ENCODE assay signal across 8 cellular contexts in the genomic region with DNA sequence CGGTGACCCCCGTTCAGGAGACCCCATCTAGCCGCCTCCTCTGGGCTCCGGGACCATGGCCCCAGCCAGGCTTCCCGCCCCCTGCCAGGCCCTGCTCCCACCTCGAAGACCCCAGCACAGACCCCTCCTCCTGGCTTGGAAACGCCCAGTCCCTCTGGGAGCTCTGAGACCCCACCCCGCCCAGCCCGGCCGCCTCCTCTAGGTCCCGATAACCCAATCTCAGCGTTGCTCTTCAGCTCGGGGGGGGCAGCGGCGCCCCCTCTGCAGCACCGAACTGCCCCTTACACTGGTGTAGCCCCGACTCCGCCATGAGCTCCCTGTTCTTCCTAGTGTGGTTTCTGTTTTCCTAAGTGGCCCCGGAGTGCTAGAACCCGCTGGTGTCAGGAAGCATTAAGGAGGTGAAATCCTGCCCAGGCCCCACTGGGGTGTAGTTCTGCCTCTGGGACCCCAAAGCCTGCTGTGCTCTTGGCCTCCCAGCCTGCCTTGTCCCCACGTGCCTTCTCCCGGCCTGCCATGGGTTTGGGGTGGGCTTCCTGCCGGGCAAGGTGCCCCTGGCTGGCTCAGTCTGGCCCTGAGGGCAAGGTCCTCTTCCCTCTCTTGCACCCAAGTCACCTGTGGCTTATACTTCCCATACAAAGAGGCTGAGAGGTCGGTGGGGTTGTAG. TPM values are rescaled to one million over a fixed set of nuclear protein-coding genes. Genes with fewer than 3 reads are reported as not detected.
DNase-seq lines count a peak whose midpoint lies in the region; ATAC-seq and TF ChIP-seq lines count a peak whose summit lies in the region.

No MANE protein-coding gene starts in this region.

- H3K23ac ChIP-seq in trophoblast cell (ENCODE audit: low read length): no peak overlapping the region

- H3K14ac ChIP-seq in trophoblast cell (ENCODE audit: low read length): no peak overlapping the region

- peaks cover 7% of the 10 kb centered on the region; the same call in 1 of the 2 replicates for H3K79me2 ChIP-seq in DND-41 (ENCODE audit: insufficient read depth, low read length)
- H3K79me2 ChIP-seq in OCI-LY3 (ENCODE audit: low read length): peaks cover 15% of the 10 kb centered on the region
- peaks cover 8% of the 10 kb centered on the region for H3K79me2 ChIP-seq in trophoblast cell (ENCODE audit: control insufficient read depth, insufficient read depth, low read length, poor library complexity)

- no peak for TF ChIP-seq CTCF in DND-41 (IDR thresholded peaks at IDR 0.05; ENCODE audit: borderline replicate concordance, extremely low read depth, low read length, poor library complexity, severe bottlenecking)
- no peak for TF ChIP-seq CTCF in OCI-LY3 (IDR thresholded peaks at IDR 0.05; ENCODE audit: low read depth, low read length)

- H3K36me3 ChIP-seq in DND-41 (ENCODE audit: insufficient read depth, low read length) (no peaks in the 10 kb centered on the region), OCI-LY3 (replicated peaks; ENCODE audit: low read depth, low read length) (no peaks in the 10 kb centered on the region), esophagus (ENCODE audit: control insufficient read depth in 2 of 2, insufficient read depth in 2 of 2, low read length in 1 of 2) (no peaks in the 10 kb centered on the region), trophoblast cell (ENCODE audit: control insufficient read depth in 1 of 2, insufficient read depth in 2 of 2, low read length in 2 of 2) (peaks cover 0 to 1% of the 10 kb centered on the region in 2 experiments)

- H2AFZ ChIP-seq in DND-41 (ENCODE audit: low read depth, low read length) (peak overlapping the region; percentile 78; the same call in 1 of the 2 replicates), OCI-LY3 (ENCODE audit: low read depth, low read length) (no peak overlapping the region), trophoblast cell (ENCODE audit: insufficient read depth, low read length, poor library complexity) (peak overlapping the region; percentile 58)

- H3K27ac ChIP-seq in DND-41 (ENCODE audit: low read length): no peak overlapping the region
- no peak overlapping the region for H3K27ac ChIP-seq in OCI-LY3 (ENCODE audit: low read length)
- H3K27ac ChIP-seq in esophagus (ENCODE audit: low read depth in 2 of 2, low read length in 1 of 2): no peak overlapping the region
- H3K27ac ChIP-seq in trophoblast cell (ENCODE audit: low read depth, low read length): no peak overlapping the region

- H4K20me1 ChIP-seq in DND-41 (ENCODE audit: insufficient read depth, low read length) (peaks cover 5% of the 10 kb centered on the region; the same call in 1 of the 2 replicates), OCI-LY3 (ENCODE audit: insufficient read depth, low read length) (no peaks in the 10 kb centered on the region)

- WGBS in esophagus, 2 donors: 13 to 15% methylated on average over 24 of the region's 24 CpGs
- WGBS in trophoblast cell (ENCODE audit: extremely low coverage, insufficient coverage, insufficient read length): no CpG with 5 or more reads among the region's 24 CpGs

- H3K9ac ChIP-seq in DND-41 (ENCODE audit: low read depth, low read length) (peak overlapping the region; percentile 88; the same call in 1 of the 2 replicates), OCI-LY3 (ENCODE audit: low read length) (no peak overlapping the region), trophoblast cell (ENCODE audit: low read length) (no peak overlapping the region)

- peak; percentile 6; the same call in 1 of the 3 replicates for ATAC-seq in DND-41 (ENCODE audit: insufficient read depth, low read depth)
- ATAC-seq in HG03342 (IDR thresholded peaks at IDR 0.05; ENCODE audit: unreplicated experiment): no peak
- no peak for ATAC-seq in GM19035 (IDR thresholded peaks at IDR 0.05; ENCODE audit: unreplicated experiment)

- peak overlapping the region; percentile 38 to 84; a peak in 3 of 4 replicates for H3K4me3 ChIP-seq in DND-41 (ENCODE audit: low read depth in 1 of 2, low read length in 2 of 2)
- H3K4me3 ChIP-seq in OCI-LY3 (ENCODE audit: low read length): peak overlapping the region; percentile 93
- peak overlapping the region; percentile 56 to 66 for H3K4me3 ChIP-seq in esophagus (ENCODE audit: low read depth in 1 of 2, low read length in 2 of 2)
- H3K4me3 ChIP-seq in trophoblast cell (ENCODE audit: low read depth, low read length): peak overlapping the region; percentile 53

- H3K79me1 ChIP-seq in trophoblast cell (ENCODE audit: low read length): peaks cover 6% of the 10 kb centered on the region

- H2AK5ac ChIP-seq in trophoblast cell (ENCODE audit: low read length): no peak overlapping the region

- H3K4me1 ChIP-seq in DND-41 (ENCODE audit: insufficient read depth, low read length) (peaks cover 21% of the 10 kb centered on the region), OCI-LY3 (ENCODE audit: low read length) (peaks cover 7% of the 10 kb centered on the region; the same call in 1 of the 2 replicates), esophagus (ENCODE audit: control insufficient read depth in 2 of 2, insufficient read depth in 2 of 2, low read length in 1 of 2) (peaks cover 8 to 21% of the 10 kb centered on the region in 2 donors), trophoblast cell (ENCODE audit: control insufficient read depth in 1 of 2, insufficient read depth in 2 of 2, low read length in 2 of 2) (peaks cover 7 to 14% of the 10 kb centered on the region in 2 experiments)

- peak overlapping the region; percentile 38 for H4K12ac ChIP-seq in trophoblast cell (ENCODE audit: low read depth, low read length)

- no peak overlapping the region for H3K4ac ChIP-seq in trophoblast cell (ENCODE audit: low read depth, low read length)

- H2BK120ac ChIP-seq in trophoblast cell (ENCODE audit: insufficient read depth, low read length, poor library complexity): no peak overlapping the region

- H3K9me3 ChIP-seq in DND-41 (ENCODE audit: insufficient read depth, low read length, severe bottlenecking) (peaks cover 9% of the 10 kb centered on the region), OCI-LY3 (ENCODE audit: insufficient read depth, low read length) (peaks cover 6% of the 10 kb centered on the region), esophagus (ENCODE audit: control insufficient read depth in 2 of 2, insufficient read depth in 1 of 2, low read depth in 1 of 2, low read length in 1 of 2) (peaks cover 3 to 6% of the 10 kb centered on the region in 2 donors), trophoblast cell (ENCODE audit: insufficient read depth, low read depth, low read length) (peaks cover 19% of the 10 kb centered on the region)

- H2BK5ac ChIP-seq in trophoblast cell (ENCODE audit: low read depth, low read length, poor library complexity): no peak overlapping the region

- H3K4me2 ChIP-seq in DND-41 (ENCODE audit: insufficient read depth, low read length) (peak overlapping the region; percentile 82), OCI-LY3 (ENCODE audit: low read length) (peak overlapping the region; percentile 97), trophoblast cell (ENCODE audit: low read length) (peak overlapping the region; percentile 77)

- no peak overlapping the region for H3K18ac ChIP-seq in trophoblast cell (ENCODE audit: low read length)

- H3K27me3 ChIP-seq in DND-41 (ENCODE audit: insufficient read depth, low read length, poor library complexity) (no peaks in the 10 kb centered on the region), OCI-LY3 (ENCODE audit: low read depth, low read length) (no peaks in the 10 kb centered on the region), esophagus (ENCODE audit: control insufficient read depth in 1 of 2, insufficient read depth in 2 of 2, low read length in 2 of 2) (no peaks in the 10 kb centered on the region), trophoblast cell (ENCODE audit: insufficient read depth, low read length) (no peaks in the 10 kb centered on the region)

- H4K8ac ChIP-seq in trophoblast cell (ENCODE audit: low read depth, low read length): peak overlapping the region; percentile 26

- DNase-seq in DND-41 (no peak), trophoblast cell (no peak), activated gamma-delta T cell (lab: John Stamatoyannopoulos, UW) (no peak), ecto neural progenitor cell (ENCODE audit: low spot score) (no peak)

- no peak overlapping the region for H4K91ac ChIP-seq in trophoblast cell (ENCODE audit: low read depth, low read length)

- no peak overlapping the region for H2BK12ac ChIP-seq in trophoblast cell (ENCODE audit: low read length)

RNA-seq across cellular contexts. Expression of a gene that starts 10.7 kb away (rescaled TPM):
- 10 to 100 TPM in 1 of 2 donors, 1 to 10 TPM in 1; 3.4 to 11.6 TPM for polyA plus RNA-seq in esophagus
- 0.65 and 0.66 TPM in 2 replicates for polyA plus RNA-seq in trophoblast cell (2013)

RNA-seq across cellular contexts. Expression of a gene that starts 57.0 kb away (rescaled TPM):
- polyA plus RNA-seq in esophagus: 10 to 100 TPM; 12.2 to 16.3 TPM
- polyA plus RNA-seq in trophoblast cell (2013): 5.7 and 6.2 TPM in 2 replicates
